In the genomic region with DNA sequence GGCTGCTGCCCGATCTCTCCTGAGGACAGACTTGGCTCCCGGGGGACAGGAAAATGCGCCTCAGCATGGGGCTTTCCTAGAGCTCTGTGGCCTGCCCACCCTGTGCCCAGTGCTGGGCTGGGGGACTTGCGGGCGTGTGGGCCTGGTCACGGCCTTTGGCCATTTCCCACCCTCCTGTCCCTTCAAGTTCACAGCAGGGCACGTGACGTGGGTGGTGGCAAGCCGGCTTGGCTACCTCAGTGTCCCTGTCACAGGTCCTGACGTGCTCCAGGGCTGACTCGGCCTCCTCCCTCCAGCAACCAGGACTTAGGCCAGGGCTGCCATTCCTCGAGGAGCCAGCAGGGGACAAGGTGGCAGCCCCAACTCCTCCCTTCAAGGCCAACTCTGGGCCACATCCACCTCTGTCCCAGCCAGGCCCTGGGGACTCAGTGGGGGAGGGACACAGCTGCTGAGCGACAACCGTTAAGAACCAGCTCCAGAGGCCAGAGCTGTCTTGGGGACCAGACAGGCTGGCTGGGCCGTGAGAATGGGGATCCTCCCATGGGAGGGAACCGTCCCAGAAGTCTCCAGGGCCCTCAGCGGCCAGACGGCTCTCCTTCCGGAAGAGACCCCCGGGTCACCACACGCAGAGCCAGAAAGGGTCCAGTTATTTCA, we compare ENCODE assay signal across 1 cellular context.
TF ChIP-seq lines count a peak whose summit lies in the region.

No MANE protein-coding gene starts in this region.

TF ChIP-seq in HepG2, 621 proteins besides CTCF, POLR2A, EP300 and RAD21 (continued from another document and continues in another):
- TF ChIP-seq, protein P1, sequence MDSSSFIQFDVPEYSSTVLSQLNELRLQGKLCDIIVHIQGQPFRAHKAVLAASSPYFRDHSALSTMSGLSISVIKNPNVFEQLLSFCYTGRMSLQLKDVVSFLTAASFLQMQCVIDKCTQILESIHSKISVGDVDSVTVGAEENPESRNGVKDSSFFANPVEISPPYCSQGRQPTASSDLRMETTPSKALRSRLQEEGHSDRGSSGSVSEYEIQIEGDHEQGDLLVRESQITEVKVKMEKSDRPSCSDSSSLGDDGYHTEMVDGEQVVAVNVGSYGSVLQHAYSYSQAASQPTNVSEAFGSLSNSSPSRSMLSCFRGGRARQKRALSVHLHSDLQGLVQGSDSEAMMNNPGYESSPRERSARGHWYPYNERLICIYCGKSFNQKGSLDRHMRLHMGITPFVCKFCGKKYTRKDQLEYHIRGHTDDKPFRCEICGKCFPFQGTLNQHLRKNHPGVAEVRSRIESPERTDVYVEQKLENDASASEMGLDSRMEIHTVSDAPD (CRISPR knock-in tag; IDR thresholded peaks at IDR 0.05), result no peak
- TF ChIP-seq RXRB (CRISPR knock-in tag; IDR thresholded peaks at IDR 0.05; ENCODE audit: borderline replicate concordance), result peak; percentile 68; the same call in 1 of the 2 replicates
- no peak for TF ChIP-seq NR1H2 (CRISPR knock-in tag; IDR thresholded peaks at IDR 0.05; ENCODE audit: borderline replicate concordance, low read depth)
- TF ChIP-seq IRX3 (CRISPR knock-in tag; IDR thresholded peaks at IDR 0.05; ENCODE audit: borderline replicate concordance, low read depth), result peak; percentile 71; the same call in 1 of the 2 replicates
- TF ChIP-seq ZNF3 (CRISPR knock-in tag; IDR thresholded peaks at IDR 0.05), result no peak
- no peak; the same call in 1 of the 2 replicates for TF ChIP-seq TOPORS (CRISPR knock-in tag; IDR thresholded peaks at IDR 0.05)
- TF ChIP-seq, protein P2, sequence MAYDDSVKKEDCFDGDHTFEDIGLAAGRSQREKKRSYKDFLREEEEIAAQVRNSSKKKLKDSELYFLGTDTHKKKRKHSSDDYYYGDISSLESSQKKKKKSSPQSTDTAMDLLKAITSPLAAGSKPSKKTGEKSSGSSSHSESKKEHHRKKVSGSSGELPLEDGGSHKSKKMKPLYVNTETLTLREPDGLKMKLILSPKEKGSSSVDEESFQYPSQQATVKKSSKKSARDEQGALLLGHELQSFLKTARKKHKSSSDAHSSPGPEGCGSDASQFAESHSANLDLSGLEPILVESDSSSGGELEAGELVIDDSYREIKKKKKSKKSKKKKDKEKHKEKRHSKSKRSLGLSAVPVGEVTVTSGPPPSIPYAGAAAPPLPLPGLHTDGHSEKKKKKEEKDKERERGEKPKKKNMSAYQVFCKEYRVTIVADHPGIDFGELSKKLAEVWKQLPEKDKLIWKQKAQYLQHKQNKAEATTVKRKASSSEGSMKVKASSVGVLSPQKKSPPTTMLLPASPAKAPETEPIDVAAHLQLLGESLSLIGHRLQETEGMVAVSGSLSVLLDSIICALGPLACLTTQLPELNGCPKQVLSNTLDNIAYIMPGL (CRISPR knock-in tag; IDR thresholded peaks at IDR 0.05; ENCODE audit: borderline replicate concordance in 1 of 2, low read depth in 1 of 2), result peak; percentile 75 to 90
- TF ChIP-seq, protein P3, sequence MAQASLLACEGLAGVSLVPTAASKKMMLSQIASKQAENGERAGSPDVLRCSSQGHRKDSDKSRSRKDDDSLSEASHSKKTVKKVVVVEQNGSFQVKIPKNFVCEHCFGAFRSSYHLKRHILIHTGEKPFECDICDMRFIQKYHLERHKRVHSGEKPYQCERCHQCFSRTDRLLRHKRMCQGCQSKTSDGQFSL (CRISPR knock-in tag; IDR thresholded peaks at IDR 0.05), result no peak
- TF ChIP-seq ZNF296 (CRISPR knock-in tag; conservative IDR thresholded peaks at IDR 0.05), result no peak
- TF ChIP-seq ONECUT2 (CRISPR knock-in tag; IDR thresholded peaks at IDR 0.05), result no peak
- TF ChIP-seq, protein P4, sequence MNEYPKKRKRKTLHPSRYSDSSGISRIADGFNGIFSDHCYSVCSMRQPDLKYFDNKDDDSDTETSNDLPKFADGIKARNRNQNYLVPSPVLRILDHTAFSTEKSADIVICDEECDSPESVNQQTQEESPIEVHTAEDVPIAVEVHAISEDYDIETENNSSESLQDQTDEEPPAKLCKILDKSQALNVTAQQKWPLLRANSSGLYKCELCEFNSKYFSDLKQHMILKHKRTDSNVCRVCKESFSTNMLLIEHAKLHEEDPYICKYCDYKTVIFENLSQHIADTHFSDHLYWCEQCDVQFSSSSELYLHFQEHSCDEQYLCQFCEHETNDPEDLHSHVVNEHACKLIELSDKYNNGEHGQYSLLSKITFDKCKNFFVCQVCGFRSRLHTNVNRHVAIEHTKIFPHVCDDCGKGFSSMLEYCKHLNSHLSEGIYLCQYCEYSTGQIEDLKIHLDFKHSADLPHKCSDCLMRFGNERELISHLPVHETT (CRISPR knock-in tag; conservative IDR thresholded peaks at IDR 0.05), result no peak
- TF ChIP-seq, protein P5, sequence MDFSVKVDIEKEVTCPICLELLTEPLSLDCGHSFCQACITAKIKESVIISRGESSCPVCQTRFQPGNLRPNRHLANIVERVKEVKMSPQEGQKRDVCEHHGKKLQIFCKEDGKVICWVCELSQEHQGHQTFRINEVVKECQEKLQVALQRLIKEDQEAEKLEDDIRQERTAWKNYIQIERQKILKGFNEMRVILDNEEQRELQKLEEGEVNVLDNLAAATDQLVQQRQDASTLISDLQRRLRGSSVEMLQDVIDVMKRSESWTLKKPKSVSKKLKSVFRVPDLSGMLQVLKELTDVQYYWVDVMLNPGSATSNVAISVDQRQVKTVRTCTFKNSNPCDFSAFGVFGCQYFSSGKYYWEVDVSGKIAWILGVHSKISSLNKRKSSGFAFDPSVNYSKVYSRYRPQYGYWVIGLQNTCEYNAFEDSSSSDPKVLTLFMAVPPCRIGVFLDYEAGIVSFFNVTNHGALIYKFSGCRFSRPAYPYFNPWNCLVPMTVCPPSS (IDR thresholded peaks at IDR 0.05), result no peak
- TF ChIP-seq ZNF354B (CRISPR knock-in tag; IDR thresholded peaks at IDR 0.05), result no peak
- TF ChIP-seq, protein P6, sequence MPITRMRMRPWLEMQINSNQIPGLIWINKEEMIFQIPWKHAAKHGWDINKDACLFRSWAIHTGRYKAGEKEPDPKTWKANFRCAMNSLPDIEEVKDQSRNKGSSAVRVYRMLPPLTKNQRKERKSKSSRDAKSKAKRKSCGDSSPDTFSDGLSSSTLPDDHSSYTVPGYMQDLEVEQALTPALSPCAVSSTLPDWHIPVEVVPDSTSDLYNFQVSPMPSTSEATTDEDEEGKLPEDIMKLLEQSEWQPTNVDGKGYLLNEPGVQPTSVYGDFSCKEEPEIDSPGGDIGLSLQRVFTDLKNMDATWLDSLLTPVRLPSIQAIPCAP (CRISPR knock-in tag; IDR thresholded peaks at IDR 0.05; ENCODE audit: low read depth), result no peak
- TF ChIP-seq NFKB2 (CRISPR knock-in tag; IDR thresholded peaks at IDR 0.05; ENCODE audit: borderline replicate concordance), result peak; percentile 57; the same call in 1 of the 2 replicates
- TF ChIP-seq, protein P7, sequence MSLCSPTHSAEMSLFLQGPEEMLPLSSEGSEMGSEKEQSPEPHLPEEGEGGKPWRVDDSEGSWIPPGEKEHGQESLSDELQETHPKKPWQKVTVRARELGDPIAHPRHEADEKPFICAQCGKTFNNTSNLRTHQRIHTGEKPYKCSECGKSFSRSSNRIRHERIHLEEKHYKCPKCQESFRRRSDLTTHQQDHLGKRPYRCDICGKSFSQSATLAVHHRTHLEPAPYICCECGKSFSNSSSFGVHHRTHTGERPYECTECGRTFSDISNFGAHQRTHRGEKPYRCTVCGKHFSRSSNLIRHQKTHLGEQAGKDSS (CRISPR knock-in tag; IDR thresholded peaks at IDR 0.05; ENCODE audit: borderline replicate concordance, low read depth), result peak; percentile 86; the same call in 1 of the 2 replicates
- TF ChIP-seq, protein P8, sequence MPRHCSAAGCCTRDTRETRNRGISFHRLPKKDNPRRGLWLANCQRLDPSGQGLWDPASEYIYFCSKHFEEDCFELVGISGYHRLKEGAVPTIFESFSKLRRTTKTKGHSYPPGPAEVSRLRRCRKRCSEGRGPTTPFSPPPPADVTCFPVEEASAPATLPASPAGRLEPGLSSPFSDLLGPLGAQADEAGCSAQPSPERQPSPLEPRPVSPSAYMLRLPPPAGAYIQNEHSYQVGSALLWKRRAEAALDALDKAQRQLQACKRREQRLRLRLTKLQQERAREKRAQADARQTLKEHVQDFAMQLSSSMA (CRISPR knock-in tag; IDR thresholded peaks at IDR 0.05), result no peak
- no peak for TF ChIP-seq KAT2B (IDR thresholded peaks at IDR 0.05; ENCODE audit: borderline replicate concordance, low read depth, low read length)
- TF ChIP-seq NFYB (CRISPR knock-in tag; IDR thresholded peaks at IDR 0.05), result no peak
- TF ChIP-seq ZSCAN21 (CRISPR knock-in tag; IDR thresholded peaks at IDR 0.05; ENCODE audit: borderline replicate concordance), result no peak
- no peak for TF ChIP-seq ASH2L (IDR thresholded peaks at IDR 0.05; ENCODE audit: insufficient read length, low read depth, low read length)
- TF ChIP-seq CCDC6 (CRISPR knock-in tag; IDR thresholded peaks at IDR 0.05), result no peak
- TF ChIP-seq, protein P9, sequence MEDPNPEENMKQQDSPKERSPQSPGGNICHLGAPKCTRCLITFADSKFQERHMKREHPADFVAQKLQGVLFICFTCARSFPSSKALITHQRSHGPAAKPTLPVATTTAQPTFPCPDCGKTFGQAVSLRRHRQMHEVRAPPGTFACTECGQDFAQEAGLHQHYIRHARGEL (CRISPR knock-in tag; IDR thresholded peaks at IDR 0.05), result no peak
- TF ChIP-seq ZNF703 (CRISPR knock-in tag; IDR thresholded peaks at IDR 0.05; ENCODE audit: borderline replicate concordance), result no peak
- TF ChIP-seq, protein P10, sequence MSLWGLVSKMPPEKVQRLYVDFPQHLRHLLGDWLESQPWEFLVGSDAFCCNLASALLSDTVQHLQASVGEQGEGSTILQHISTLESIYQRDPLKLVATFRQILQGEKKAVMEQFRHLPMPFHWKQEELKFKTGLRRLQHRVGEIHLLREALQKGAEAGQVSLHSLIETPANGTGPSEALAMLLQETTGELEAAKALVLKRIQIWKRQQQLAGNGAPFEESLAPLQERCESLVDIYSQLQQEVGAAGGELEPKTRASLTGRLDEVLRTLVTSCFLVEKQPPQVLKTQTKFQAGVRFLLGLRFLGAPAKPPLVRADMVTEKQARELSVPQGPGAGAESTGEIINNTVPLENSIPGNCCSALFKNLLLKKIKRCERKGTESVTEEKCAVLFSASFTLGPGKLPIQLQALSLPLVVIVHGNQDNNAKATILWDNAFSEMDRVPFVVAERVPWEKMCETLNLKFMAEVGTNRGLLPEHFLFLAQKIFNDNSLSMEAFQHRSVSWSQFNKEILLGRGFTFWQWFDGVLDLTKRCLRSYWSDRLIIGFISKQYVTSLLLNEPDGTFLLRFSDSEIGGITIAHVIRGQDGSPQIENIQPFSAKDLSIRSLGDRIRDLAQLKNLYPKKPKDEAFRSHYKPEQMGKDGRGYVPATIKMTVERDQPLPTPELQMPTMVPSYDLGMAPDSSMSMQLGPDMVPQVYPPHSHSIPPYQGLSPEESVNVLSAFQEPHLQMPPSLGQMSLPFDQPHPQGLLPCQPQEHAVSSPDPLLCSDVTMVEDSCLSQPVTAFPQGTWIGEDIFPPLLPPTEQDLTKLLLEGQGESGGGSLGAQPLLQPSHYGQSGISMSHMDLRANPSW (CRISPR knock-in tag; IDR thresholded peaks at IDR 0.05; ENCODE audit: borderline replicate concordance), result no peak
- TF ChIP-seq JDP2 (CRISPR knock-in tag; IDR thresholded peaks at IDR 0.05; ENCODE audit: borderline replicate concordance), result no peak
- no peak for TF ChIP-seq ZNF883 (CRISPR knock-in tag; IDR thresholded peaks at IDR 0.05; ENCODE audit: not compliant biosample characterization)
- TF ChIP-seq REL (CRISPR knock-in tag; conservative IDR thresholded peaks at IDR 0.05), result no peak
- TF ChIP-seq, protein P11, sequence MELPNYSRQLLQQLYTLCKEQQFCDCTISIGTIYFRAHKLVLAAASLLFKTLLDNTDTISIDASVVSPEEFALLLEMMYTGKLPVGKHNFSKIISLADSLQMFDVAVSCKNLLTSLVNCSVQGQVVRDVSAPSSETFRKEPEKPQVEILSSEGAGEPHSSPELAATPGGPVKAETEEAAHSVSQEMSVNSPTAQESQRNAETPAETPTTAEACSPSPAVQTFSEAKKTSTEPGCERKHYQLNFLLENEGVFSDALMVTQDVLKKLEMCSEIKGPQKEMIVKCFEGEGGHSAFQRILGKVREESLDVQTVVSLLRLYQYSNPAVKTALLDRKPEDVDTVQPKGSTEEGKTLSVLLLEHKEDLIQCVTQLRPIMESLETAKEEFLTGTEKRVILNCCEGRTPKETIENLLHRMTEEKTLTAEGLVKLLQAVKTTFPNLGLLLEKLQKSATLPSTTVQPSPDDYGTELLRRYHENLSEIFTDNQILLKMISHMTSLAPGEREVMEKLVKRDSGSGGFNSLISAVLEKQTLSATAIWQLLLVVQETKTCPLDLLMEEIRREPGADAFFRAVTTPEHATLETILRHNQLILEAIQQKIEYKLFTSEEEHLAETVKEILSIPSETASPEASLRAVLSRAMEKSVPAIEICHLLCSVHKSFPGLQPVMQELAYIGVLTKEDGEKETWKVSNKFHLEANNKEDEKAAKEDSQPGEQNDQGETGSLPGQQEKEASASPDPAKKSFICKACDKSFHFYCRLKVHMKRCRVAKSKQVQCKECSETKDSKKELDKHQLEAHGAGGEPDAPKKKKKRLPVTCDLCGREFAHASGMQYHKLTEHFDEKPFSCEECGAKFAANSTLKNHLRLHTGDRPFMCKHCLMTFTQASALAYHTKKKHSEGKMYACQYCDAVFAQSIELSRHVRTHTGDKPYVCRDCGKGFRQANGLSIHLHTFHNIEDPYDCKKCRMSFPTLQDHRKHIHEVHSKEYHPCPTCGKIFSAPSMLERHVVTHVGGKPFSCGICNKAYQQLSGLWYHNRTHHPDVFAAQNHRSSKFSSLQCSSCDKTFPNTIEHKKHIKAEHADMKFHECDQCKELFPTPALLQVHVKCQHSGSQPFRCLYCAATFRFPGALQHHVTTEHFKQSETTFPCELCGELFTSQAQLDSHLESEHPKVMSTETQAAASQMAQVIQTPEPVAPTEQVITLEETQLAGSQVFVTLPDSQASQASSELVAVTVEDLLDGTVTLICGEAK (IDR thresholded peaks at IDR 0.05), result no peak
- TF ChIP-seq, protein P11 (CRISPR knock-in tag; IDR thresholded peaks at IDR 0.05), result peak; percentile 32; the same call in 1 of the 2 replicates
- peak; percentile 98 for TF ChIP-seq AGO2 (optimal IDR thresholded peaks at IDR 0.05; ENCODE audit: low read depth, low read length)
- no peak for TF ChIP-seq ZNF660 (CRISPR knock-in tag; IDR thresholded peaks at IDR 0.05; ENCODE audit: borderline replicate concordance, low read depth)
